ENCODE assay signal across 1 cellular context in the genomic region with DNA sequence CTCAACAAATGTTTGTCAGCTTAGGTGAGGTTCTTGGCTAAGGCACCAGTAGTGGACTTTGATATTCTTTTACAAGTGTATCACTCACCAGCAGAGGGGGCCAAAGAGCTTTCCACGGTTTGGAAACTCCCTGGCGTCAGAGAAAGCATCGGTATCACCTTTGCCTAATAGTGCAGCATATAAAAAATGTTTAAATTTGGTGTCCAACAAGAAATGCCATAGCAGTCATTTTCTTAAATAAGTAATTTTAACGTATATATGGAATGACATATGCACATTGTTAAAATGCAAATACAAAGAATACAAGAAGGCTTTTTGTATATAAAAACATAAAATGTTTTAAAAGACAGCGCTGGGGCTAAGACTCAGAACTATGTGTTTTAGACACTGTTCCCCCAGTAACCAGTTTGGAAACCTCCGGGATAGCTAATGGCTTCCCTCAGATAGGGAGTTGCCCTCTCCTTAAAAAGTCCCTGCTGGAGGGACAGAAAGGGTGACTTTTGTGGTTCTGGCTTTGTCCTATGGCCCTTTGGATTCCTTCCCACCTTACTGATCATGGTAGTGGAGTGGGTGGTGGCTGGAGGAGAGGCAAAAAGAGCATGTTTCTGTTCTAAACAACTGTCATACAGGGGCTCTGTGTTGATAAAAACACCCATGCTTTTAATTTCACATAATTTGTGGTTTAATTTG.
TF ChIP-seq lines count a peak whose summit lies in the region.

No MANE protein-coding gene starts in this region.

TF ChIP-seq in K562, 482 proteins besides CTCF, POLR2A, EP300 and RAD21 (continued from another document):
- TF ChIP-seq, protein P1, sequence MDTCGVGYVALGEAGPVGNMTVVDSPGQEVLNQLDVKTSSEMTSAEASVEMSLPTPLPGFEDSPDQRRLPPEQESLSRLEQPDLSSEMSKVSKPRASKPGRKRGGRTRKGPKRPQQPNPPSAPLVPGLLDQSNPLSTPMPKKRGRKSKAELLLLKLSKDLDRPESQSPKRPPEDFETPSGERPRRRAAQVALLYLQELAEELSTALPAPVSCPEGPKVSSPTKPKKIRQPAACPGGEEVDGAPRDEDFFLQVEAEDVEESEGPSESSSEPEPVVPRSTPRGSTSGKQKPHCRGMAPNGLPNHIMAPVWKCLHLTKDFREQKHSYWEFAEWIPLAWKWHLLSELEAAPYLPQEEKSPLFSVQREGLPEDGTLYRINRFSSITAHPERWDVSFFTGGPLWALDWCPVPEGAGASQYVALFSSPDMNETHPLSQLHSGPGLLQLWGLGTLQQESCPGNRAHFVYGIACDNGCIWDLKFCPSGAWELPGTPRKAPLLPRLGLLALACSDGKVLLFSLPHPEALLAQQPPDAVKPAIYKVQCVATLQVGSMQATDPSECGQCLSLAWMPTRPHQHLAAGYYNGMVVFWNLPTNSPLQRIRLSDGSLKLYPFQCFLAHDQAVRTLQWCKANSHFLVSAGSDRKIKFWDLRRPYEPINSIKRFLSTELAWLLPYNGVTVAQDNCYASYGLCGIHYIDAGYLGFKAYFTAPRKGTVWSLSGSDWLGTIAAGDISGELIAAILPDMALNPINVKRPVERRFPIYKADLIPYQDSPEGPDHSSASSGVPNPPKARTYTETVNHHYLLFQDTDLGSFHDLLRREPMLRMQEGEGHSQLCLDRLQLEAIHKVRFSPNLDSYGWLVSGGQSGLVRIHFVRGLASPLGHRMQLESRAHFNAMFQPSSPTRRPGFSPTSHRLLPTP (IDR thresholded peaks at IDR 0.05; ENCODE audit: borderline replicate concordance, extremely low read depth, insufficient read length), result no peak
- no peak for TF ChIP-seq HIVEP1 (CRISPR knock-in tag; IDR thresholded peaks at IDR 0.05)
